Comparison of ENCODE assay signal across 8 cellular contexts in the genomic region with DNA sequence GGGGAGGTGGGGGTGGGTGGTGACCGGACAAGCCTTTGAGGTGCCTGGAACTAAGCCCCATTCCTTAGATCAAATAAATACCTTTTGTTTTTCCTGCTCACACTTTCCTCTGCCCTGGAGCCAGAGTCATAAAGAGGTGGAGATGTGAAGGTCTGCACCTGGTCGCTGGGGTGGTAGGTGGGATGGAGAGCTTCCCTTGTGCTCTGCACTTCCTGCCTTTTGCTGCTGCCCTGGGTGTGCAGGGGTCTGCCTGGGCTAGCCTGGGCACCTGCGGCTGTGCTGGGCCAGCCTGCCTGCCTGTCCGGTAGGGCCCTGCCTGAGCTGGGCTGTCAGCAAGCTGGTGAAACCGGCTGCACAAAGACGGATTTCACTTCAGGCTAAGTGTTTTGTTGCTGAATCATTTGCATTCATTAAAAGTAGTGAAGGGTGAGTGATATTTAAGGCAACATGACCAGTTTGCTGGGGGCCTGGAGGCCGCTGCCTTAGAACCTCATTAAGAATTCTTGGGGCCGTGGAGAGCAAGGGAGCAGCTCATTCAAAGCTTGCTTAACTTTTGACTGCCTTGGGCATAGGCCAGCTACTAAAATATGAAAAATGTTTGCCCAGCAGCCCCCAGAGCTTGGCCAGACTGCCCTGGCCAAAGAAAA. TPM values are rescaled to one million over a fixed set of nuclear protein-coding genes. Genes with fewer than 3 reads are reported as not detected.
DNase-seq lines count a peak whose midpoint lies in the region; ATAC-seq and TF ChIP-seq lines count a peak whose summit lies in the region.

No MANE protein-coding gene starts in this region.

- H3K9me3 ChIP-seq in Karpas-422 (ENCODE audit: low read length): no peaks in the 10 kb centered on the region
- H3K9me3 ChIP-seq in duodenal mucosa (ENCODE audit: control insufficient read depth in 1 of 2, low read length in 2 of 2): no peaks in the 10 kb centered on the region
- no peaks in the 10 kb centered on the region for H3K9me3 ChIP-seq in mucosa of descending colon

- intact Hi-C loops in mucosa of descending colon (cut with DNase I, micrococcal nuclease): no loop called here

- H3K36me3 ChIP-seq in Karpas-422 (ENCODE audit: insufficient read depth, low read length) (no peaks in the 10 kb centered on the region), duodenal mucosa (ENCODE audit: control insufficient read depth in 1 of 2, insufficient read depth in 2 of 2, low read length in 2 of 2) (no peaks in the 10 kb centered on the region), mucosa of descending colon (ENCODE audit: low read depth) (no peaks in the 10 kb centered on the region)

- H3K27me3 ChIP-seq in Karpas-422 (ENCODE audit: low read length) (no peaks in the 10 kb centered on the region), duodenal mucosa (ENCODE audit: control insufficient read depth in 1 of 2, insufficient read depth in 2 of 2, low read length in 2 of 2) (no peaks in the 10 kb centered on the region)

- H4K20me1 ChIP-seq in Karpas-422 (ENCODE audit: insufficient read depth, low read depth, low read length): no peaks in the 10 kb centered on the region

- H3K4me1 ChIP-seq in Karpas-422 (ENCODE audit: low read length) (peaks cover 27% of the 10 kb centered on the region), duodenal mucosa (ENCODE audit: control insufficient read depth in 1 of 2, insufficient read depth in 2 of 2, low read length in 2 of 2) (peaks cover 20 to 30% of the 10 kb centered on the region in 2 donors), mucosa of descending colon (ENCODE audit: low read depth) (peaks cover 12% of the 10 kb centered on the region)

- H3K27ac ChIP-seq in Karpas-422 (ENCODE audit: low read length) (no peak overlapping the region), duodenal mucosa (ENCODE audit: low read depth, low read length) (no peak overlapping the region)

- H3K4me2 ChIP-seq in Karpas-422 (ENCODE audit: low read depth, low read length, poor library complexity, severe bottlenecking): peak overlapping the region; percentile 33

- no peak for TF ChIP-seq CTCF in mucosa of descending colon (IDR thresholded peaks at IDR 0.05)

- H3K9me2 ChIP-seq in Karpas-422 (replicated peaks; ENCODE audit: insufficient read depth, low read length): no peaks in the 10 kb centered on the region

- peak; percentile 84 for DNase-seq in AG20443 (ENCODE audit: low spot score)
- DNase-seq in Karpas-422: no peak
- DNase-seq in mucosa of descending colon: no peak
- no peak for DNase-seq in NCI-H2107 treated with DMSO at 0.1 percent for 48 hours (lab: John Stamatoyannopoulos, UW; ENCODE audit: unreplicated experiment)
- DNase-seq in activated gamma-delta T cell treated with Interleukin-2 at 50 U/mL for 16 hours: no peak
- DNase-seq in MV-4-11 (lab: John Stamatoyannopoulos, UW): no peak

- ATAC-seq in mucosa of descending colon: peak; percentile 77
- ATAC-seq in GM18868 (IDR thresholded peaks at IDR 0.05; ENCODE audit: unreplicated experiment): no peak

- no peak overlapping the region for H3K4me3 ChIP-seq in Karpas-422 (ENCODE audit: low read length)
- H3K4me3 ChIP-seq in duodenal mucosa (ENCODE audit: low read depth in 1 of 2, low read length in 2 of 2): peak overlapping the region in 1 of 2 donors; percentile 32
- H3K4me3 ChIP-seq in mucosa of descending colon: no peak overlapping the region

- H3K9ac ChIP-seq in Karpas-422 (ENCODE audit: low read length) (peak overlapping the region; percentile 1; the same call in 1 of the 2 replicates), duodenal mucosa (ENCODE audit: low read depth in 1 of 2, low read length in 2 of 2) (peak overlapping the region; percentile 20 to 35)

- H2AFZ ChIP-seq in Karpas-422 (ENCODE audit: low read length): peak overlapping the region; percentile 13; the same call in 1 of the 2 replicates

- H3K79me2 ChIP-seq in Karpas-422 (ENCODE audit: low read length): no peaks in the 10 kb centered on the region

RNA-seq across cellular contexts. Expression of a gene that starts 20.5 kb away (rescaled TPM):
- 3.3 and 5.3 TPM in 2 replicates for total RNA-seq in Karpas-422 (2014; rRNA removed; shearing (Covaris generic); ENCODE audit: low replicate concordance)
- 10 to 100 TPM in 1 of 3 donors, 1 to 10 TPM in 2; 8.3 to 12.9 (median 9.4) TPM for total RNA-seq in mucosa of descending colon

RNA-seq across cellular contexts. Expression of a gene that starts 37.1 kb away (rescaled TPM):
- total RNA-seq in Karpas-422 (2014; rRNA removed; shearing (Covaris generic); ENCODE audit: low replicate concordance): 13.8 and 29.3 TPM in 2 replicates
- total RNA-seq in mucosa of descending colon: 100 to 1,000 TPM in 1 of 3 donors, 10 to 100 TPM in 2; 69.1 to 144 (median 99.1) TPM

RNA-seq across cellular contexts. Expression of a gene that starts 37.3 kb away (rescaled TPM):
- total RNA-seq in Karpas-422 (2014; rRNA removed; shearing (Covaris generic); ENCODE audit: low replicate concordance): 21.3 and 40.9 TPM in 2 replicates
- total RNA-seq in mucosa of descending colon: 10 to 100 TPM; 58.7 to 82.8 (median 75.2) TPM

RNA-seq across cellular contexts. Expression of a gene that starts 42.9 kb away (rescaled TPM):
- 20.2 and 22.2 TPM in 2 replicates for total RNA-seq in Karpas-422 (2014; rRNA removed; shearing (Covaris generic); ENCODE audit: low replicate concordance)
- 10 to 100 TPM; 15.1 to 16.2 (median 15.3) TPM for total RNA-seq in mucosa of descending colon
